Comparison of ENCODE assay signal across 14 cellular contexts in genomic region chr15:39502616-39503195, GRCh38.
"Had no signal": no experiment of that assay in that cellular context is flagged by ENCODE, and none has a peak within 500 bp of the region (broad histone marks: within the 10 kb centered on the region; RNA-seq: fewer than 3 reads in every experiment).

No MANE protein-coding gene starts in this region.

- ATAC-seq: activated CD4-positive, CD25-positive, alpha-beta regulatory T cell treated with anti-CD3 and anti-CD28 coated beads, Interleukin-2, amount 50 U/mL, for 24 hours; body of pancreas; heart left ventricle; naive thymus-derived CD8-positive, alpha-beta T cell; psoas muscle; sciatic nerve; stimulated activated naive CD8-positive, alpha-beta T cell treated with anti-CD3 and anti-CD28 coated beads, Interleukin-15, Interleukin-2, amounts not matched to agents 100 U/mL and 50 U/mL, for 24 hours had no signal

- DNase-seq: activated naive CD4-positive, alpha-beta T cell treated with anti-CD3 and anti-CD28 coated beads, Interleukin-2, amount 50 U/mL, for 16 hours; body of pancreas; cerebellar nuclear complex; endodermal cell; heart left ventricle; naive thymus-derived CD8-positive, alpha-beta T cell; occipital lobe; psoas muscle; stimulated activated CD4-positive, alpha-beta T cell treated with anti-CD3 and anti-CD28 coated beads, Interleukin-12 subunit alpha, Interleukin-12 subunit beta, amount 100 ng/mL, for 4 hours; stimulated activated CD4-positive, alpha-beta T cell treated with anti-CD3 and anti-CD28 coated beads, Interleukin-4, amount 100 ng/mL, for 1 hour; stimulated activated CD8-positive, alpha-beta memory T cell treated with anti-CD3 and anti-CD28 coated beads, Interleukin-4, amount 100 ng/mL, for 48 hours; stimulated activated naive CD8-positive, alpha-beta T cell treated with anti-CD3 and anti-CD28 coated beads, Interleukin-15, Interleukin-2, amounts not matched to agents 100 U/mL and 50 U/mL, for 24 hours had no signal

- H3K4me3 ChIP-seq: body of pancreas, heart left ventricle, psoas muscle had no signal

- H3K4me3 Mint-ChIP-seq: endodermal cell; naive thymus-derived CD8-positive, alpha-beta T cell had no signal

- H3K27ac Mint-ChIP-seq: endodermal cell had no signal

- H3K27me3 ChIP-seq: body of pancreas, heart left ventricle had no signal

- H3K27ac ChIP-seq: body of pancreas, psoas muscle had no signal

- H3K4me1 Mint-ChIP-seq: endodermal cell had no signal

- H3K4me1 ChIP-seq: body of pancreas, psoas muscle had no signal

- H3K36me3 ChIP-seq: heart left ventricle had no signal

- H3K9me3 Mint-ChIP-seq: endodermal cell; naive thymus-derived CD8-positive, alpha-beta T cell had no signal

- H3K9me3 ChIP-seq: body of pancreas, heart left ventricle, psoas muscle had no signal
